9 cellular contexts compared by ENCODE assay signal in genomic region chr15:94070341-94071275, GRCh38.
A peak's percentile ranks its signal among the peaks of the same experiment; 100 is the strongest.
DNase-seq lines count a peak whose midpoint lies in the region; ATAC-seq and TF ChIP-seq lines count a peak whose summit lies in the region.
"Had no signal": no experiment of that assay in that cellular context is flagged by ENCODE, and none has a peak within 500 bp of the region (broad histone marks: within the 10 kb centered on the region; RNA-seq: fewer than 3 reads in every experiment).

No MANE protein-coding gene starts in this region.

- intact Hi-C loops in lower leg skin (cut with DNase I; ENCODE audit: low total_unique reads) = no loop called here

- H3K36me3 ChIP-seq in MG63 = no peaks in the 10 kb centered on the region

- H3K36me3 Mint-ChIP-seq in neural crest cell (ENCODE audit: low read depth) = peaks cover 16% of the 10 kb centered on the region

- no peaks in the 10 kb centered on the region for H3K9me3 ChIP-seq in MG63

- H3K9me3 Mint-ChIP-seq in neural crest cell = peaks cover 18% of the 10 kb centered on the region

- peak overlapping the region; percentile 49 for H3K4me3 Mint-ChIP-seq in neural crest cell

- peaks cover 24% of the 10 kb centered on the region for H3K4me1 Mint-ChIP-seq in neural crest cell

- no peaks in the 10 kb centered on the region for H3K27me3 ChIP-seq in MG63

- TF ChIP-seq CTCF in VCaP (conservative IDR thresholded peaks at IDR 0.05) (no peak), neural crest cell (conservative IDR thresholded peaks at IDR 0.05) (no peak), lower leg skin (IDR thresholded peaks at IDR 0.05) (no peak)

- ATAC-seq in GM18907 (IDR thresholded peaks at IDR 0.05; ENCODE audit: unreplicated experiment) (no peak), HG02623 (IDR thresholded peaks at IDR 0.05; ENCODE audit: unreplicated experiment) (no peak), GM19463 (IDR thresholded peaks at IDR 0.05; ENCODE audit: unreplicated experiment) (no peak)

- peak; percentile 54 for DNase-seq in EH (ENCODE audit: low read depth)
- DNase-seq in MG63 = peak; percentile 92
- DNase-seq in neural crest cell (ENCODE audit: low read depth, low spot score) = peak; percentile 14
- DNase-seq in lower leg skin (ENCODE audit: low spot score in 2 of 2) = no peak
- DNase-seq: retina had no signal

- H3K27me3 Mint-ChIP-seq in neural crest cell (ENCODE audit: low read depth) = no peaks in the 10 kb centered on the region

- H3K4me3 ChIP-seq in MG63 = peak overlapping the region; percentile 36
- no peak overlapping the region for H3K4me3 ChIP-seq in lower leg skin (ENCODE audit: low read depth, poor library complexity, severe bottlenecking)

- no peak for TF ChIP-seq POLR2A in lower leg skin (IDR thresholded peaks at IDR 0.05)

- 69 to 73% methylated on average over 19 of the region's 19 CpGs for WGBS in lower leg skin, 2 donors

- peak overlapping the region; percentile 5; the same call in 1 of the 2 replicates for H3K27ac ChIP-seq in VCaP

- H3K27ac Mint-ChIP-seq in neural crest cell (ENCODE audit: unreplicated experiment) = peak overlapping the region; percentile 83

Comparison
In these comparisons a context has a peak if more than half of its experiments do, and no peak if none do; other contexts are left out.
1. DNase-seq: peak in EH (single experiment), MG63 (single experiment) and neural crest cell (single experiment); none in lower leg skin (0 of 2).